Comparison of ENCODE assay signal across 8 cellular contexts in genomic region chr7:134766779-134767566, GRCh38. TPM values are rescaled to one million over a fixed set of nuclear protein-coding genes. Genes with fewer than 3 reads are reported as not detected.
A peak's percentile ranks its signal among the peaks of the same experiment; 100 is the strongest.
DNase-seq lines count a peak whose midpoint lies in the region; ATAC-seq, FAIRE-seq and TF ChIP-seq lines count a peak whose summit lies in the region.

No MANE protein-coding gene starts in this region.

- POLR2A ChIA-PET in H1 (lab: Charles Lee; ENCODE audit: partially characterized antibody) (interaction anchor here (1.1 to 1.8 kb wide), 7 partner anchors 9 to 22 kb away, joined by 3 to 10 read pairs (median 3); partner anchors contain the start of gene CALD1), WTC11 (lab: Charles Lee) (interaction anchor here (0.6 to 1.4 kb wide), 2 partner anchors 124 to 255 kb away, joined by 3 to 4 read pairs; no protein-coding TSS in a partner anchor)

- H3K36me3 Mint-ChIP-seq in stimulated activated effector memory CD8-positive, alpha-beta T cell treated with anti-CD3 and anti-CD28 coated beads, Interleukin-12 subunit alpha, Interleukin-12 subunit beta, amount 100 ng/mL, for 72 hours, result peaks cover 6% of the 10 kb centered on the region
- H3K36me3 Mint-ChIP-seq in WTC11, result no peaks in the 10 kb centered on the region; the same call in 1 of the 2 replicates
- no peaks in the 10 kb centered on the region for H3K36me3 Mint-ChIP-seq in activated CD4-positive, alpha-beta T cell treated with anti-CD3 and anti-CD28 coated beads, Interleukin-2, amount 10 ng/mL, durations not matched to agents 24 days and 14 days (ENCODE audit: low read depth)

- H3K79me1 ChIP-seq in H1 (ENCODE audit: low read depth, low read length), result no peaks in the 10 kb centered on the region

- H3K4me3 ChIP-seq in H1 (ENCODE audit: extremely low read depth in 1 of 4, insufficient read depth in 2 of 4, low read depth in 3 of 4, low read length in 4 of 4), result no peak overlapping the region

- peak overlapping the region; percentile 92; the same call in 1 of the 2 replicates for H2AFZ ChIP-seq in H1 (ENCODE audit: low read length)

- TF ChIP-seq EP300 in H1 (IDR thresholded peaks at IDR 0.05; ENCODE audit: borderline replicate concordance in 1 of 2, low read depth in 2 of 2, low read length in 2 of 2), result no peak

- CTCF ChIA-PET in H1 (lab: Charles Lee; ENCODE audit: partially characterized antibody) (interaction anchor here (0.6 to 4.2 kb wide), 14 partner anchors 8 to 171 kb away, joined by 3 to 18 read pairs (median 3); no protein-coding TSS in a partner anchor), WTC11 (lab: Charles Lee) (interaction anchor here (0.6 to 1.4 kb wide), 5 partner anchors 9 to 219 kb away, joined by 3 read pairs; partner anchors contain the start of gene AGBL3)

- peak overlapping the region; percentile 7 for H3K27ac Mint-ChIP-seq in stimulated activated effector memory CD8-positive, alpha-beta T cell treated with anti-CD3 and anti-CD28 coated beads, Interleukin-12 subunit alpha, Interleukin-12 subunit beta, amount 100 ng/mL, for 72 hours
- no peak overlapping the region; the same call in 1 of the 2 replicates for H3K27ac Mint-ChIP-seq in WTC11
- no peak overlapping the region for H3K27ac Mint-ChIP-seq in activated CD4-positive, alpha-beta T cell treated with anti-CD3 and anti-CD28 coated beads, Interleukin-2, amount 10 ng/mL, durations not matched to agents 24 days and 14 days

- no peak overlapping the region for H4K8ac ChIP-seq in H1 (ENCODE audit: extremely low read depth, insufficient read depth, low read length)

- FAIRE-seq in H1 (lab: Jason Lieb, UNC), result no peak

- H3K23ac ChIP-seq in H1 (ENCODE audit: insufficient read length), result no peak overlapping the region

- H3K79me2 ChIP-seq in H1 (ENCODE audit: control insufficient read depth in 1 of 2, insufficient read depth in 2 of 2, low read length in 2 of 2), result no peaks in the 10 kb centered on the region

- H3K9ac ChIP-seq in H1 (replicated peaks in 1 of 4; ENCODE audit: extremely low read depth in 1 of 4, low read depth in 3 of 4, low read length in 3 of 4), result no peak overlapping the region

- H3K27ac ChIP-seq in H1 (ENCODE audit: low read depth, low read length), result no peak overlapping the region

- no peak overlapping the region for H3K4ac ChIP-seq in H1 (replicated peaks; ENCODE audit: insufficient read length, low read depth, low read length)

- H3K4me3 Mint-ChIP-seq in stimulated activated effector memory CD8-positive, alpha-beta T cell treated with anti-CD3 and anti-CD28 coated beads, Interleukin-12 subunit alpha, Interleukin-12 subunit beta, amount 100 ng/mL, for 72 hours, result no peak overlapping the region
- no peak overlapping the region for H3K4me3 Mint-ChIP-seq in WTC11
- no peak overlapping the region for H3K4me3 Mint-ChIP-seq in activated CD4-positive, alpha-beta T cell treated with anti-CD3 and anti-CD28 coated beads, Interleukin-2, amount 10 ng/mL, durations not matched to agents 24 days and 14 days

- peak; percentile 95 for ATAC-seq in HG03066 (IDR thresholded peaks at IDR 0.05; ENCODE audit: low read depth, unreplicated experiment)
- ATAC-seq in stimulated activated effector memory CD8-positive, alpha-beta T cell treated with anti-CD3 and anti-CD28 coated beads, Interleukin-12 subunit alpha, Interleukin-12 subunit beta, amount 100 ng/mL, for 72 hours, result no peak
- ATAC-seq in WTC11, result no peak; the same call in 1 of the 2 replicates

- H3K4me1 ChIP-seq in H1 (replicated peaks in 1 of 4; ENCODE audit: control insufficient read depth in 3 of 4, insufficient read depth in 4 of 4, low read length in 3 of 4), result peaks cover 0 to 2% (median 0%) of the 10 kb centered on the region in 4 experiments; a peak in 1 of 7 replicates

- H2BK120ac ChIP-seq in H1 (replicated peaks; ENCODE audit: low read depth, low read length), result no peak overlapping the region

- H3K18ac ChIP-seq in H1 (ENCODE audit: extremely low read depth, low read length), result no peak overlapping the region; the same call in 1 of the 2 replicates

- no peaks in the 10 kb centered on the region for H3K4me1 Mint-ChIP-seq in stimulated activated effector memory CD8-positive, alpha-beta T cell treated with anti-CD3 and anti-CD28 coated beads, Interleukin-12 subunit alpha, Interleukin-12 subunit beta, amount 100 ng/mL, for 72 hours
- peaks cover 21% of the 10 kb centered on the region for H3K4me1 Mint-ChIP-seq in WTC11
- H3K4me1 Mint-ChIP-seq in activated CD4-positive, alpha-beta T cell treated with anti-CD3 and anti-CD28 coated beads, Interleukin-2, amount 10 ng/mL, durations not matched to agents 24 days and 14 days, result no peaks in the 10 kb centered on the region

- H2BK5ac ChIP-seq in H1 (ENCODE audit: low read depth, low read length), result no peak overlapping the region

- H2AK5ac ChIP-seq in H1 (ENCODE audit: low read depth, low read length), result no peak overlapping the region

- no peak overlapping the region for H3K56ac ChIP-seq in H1 (replicated peaks; ENCODE audit: insufficient read length, low read depth, low read length)

- no peak for TF ChIP-seq POLR2A in H1 (IDR thresholded peaks at IDR 0.05; ENCODE audit: control extremely low read depth in 1 of 2, low read depth in 2 of 2, low read length in 2 of 2)

- H4K5ac ChIP-seq in H1 (ENCODE audit: insufficient read length, low read depth, low read length), result no peak overlapping the region

- H2BK15ac ChIP-seq in H1 (ENCODE audit: low read length), result no peak overlapping the region

- H4K20me1 ChIP-seq in H1 (replicated peaks in 1 of 2; ENCODE audit: control insufficient read depth in 1 of 2, insufficient read depth in 2 of 2, low read length in 2 of 2), result no peaks in the 10 kb centered on the region

- H4K91ac ChIP-seq in H1 (replicated peaks; ENCODE audit: insufficient read length, low read length), result no peak overlapping the region

- no peaks in the 10 kb centered on the region for H3K9me3 ChIP-seq in H1 (ENCODE audit: insufficient read depth in 2 of 2, low read depth in 1 of 2, low read length in 1 of 2)

- no peaks in the 10 kb centered on the region for H3K36me3 ChIP-seq in H1 (ENCODE audit: control insufficient read depth in 2 of 4, insufficient read depth in 4 of 4, low read length in 3 of 4)

- no peaks in the 10 kb centered on the region for H3K9me3 Mint-ChIP-seq in stimulated activated effector memory CD8-positive, alpha-beta T cell treated with anti-CD3 and anti-CD28 coated beads, Interleukin-12 subunit alpha, Interleukin-12 subunit beta, amount 100 ng/mL, for 72 hours
- H3K9me3 Mint-ChIP-seq in WTC11, result peaks cover 7% of the 10 kb centered on the region
- no peaks in the 10 kb centered on the region for H3K9me3 Mint-ChIP-seq in activated CD4-positive, alpha-beta T cell treated with anti-CD3 and anti-CD28 coated beads, Interleukin-2, amount 10 ng/mL, durations not matched to agents 24 days and 14 days

- no peaks in the 10 kb centered on the region; the same call in 1 of the 2 replicates for H3K27me3 Mint-ChIP-seq in WTC11 (ENCODE audit: low read depth)
- H3K27me3 Mint-ChIP-seq in activated CD4-positive, alpha-beta T cell treated with anti-CD3 and anti-CD28 coated beads, Interleukin-2, amount 10 ng/mL, durations not matched to agents 24 days and 14 days, result peaks cover 1% of the 10 kb centered on the region

- WGBS in H1 (ENCODE audit: extremely low coverage in 1 of 2, insufficient coverage in 1 of 2, insufficient read length in 1 of 2, insufficient replicate concordance in 2 of 2, low coverage in 1 of 2, low lambda C conversion rate in 2 of 2, missing lambda C conversion rate in 1 of 2), 2 experiments, result 86% methylated on average over 15 of the region's 15 CpGs; no CpG with 5 or more reads in 1 of the 2 experiments

- no peak overlapping the region for H3K14ac ChIP-seq in H1 (ENCODE audit: insufficient read length)

- H2BK12ac ChIP-seq in H1 (ENCODE audit: low read depth, low read length), result 0 out of 2 replicates have a peak overlapping the region, but pooled peaks have one; percentile 60

- no peak for TF ChIP-seq CTCF in H1 (IDR thresholded peaks at IDR 0.05; ENCODE audit: control extremely low read depth in 1 of 3, insufficient read depth in 1 of 3, low read depth in 1 of 3, low read length in 3 of 3)
- TF ChIP-seq CTCF in WTC11 (IDR thresholded peaks at IDR 0.05), result no peak

- DNase-seq in GM19238 (ENCODE audit: insufficient read length, low spot score) (peak; percentile 43), H1 (ENCODE audit: low read depth in 1 of 2, low spot score in 2 of 2) (no peak), NCI-H1436 treated with DMSO at 0.1 percent for 48 hours (lab: John Stamatoyannopoulos, UW) (no peak), WTC11 (ENCODE audit: low spot score) (no peak)
- no peak for DNase-seq in stimulated activated effector memory CD8-positive, alpha-beta T cell treated with anti-CD3 and anti-CD28 coated beads, Interleukin-12 subunit alpha, Interleukin-12 subunit beta, amount 100 ng/mL, for 72 hours (ENCODE audit: low spot score in 2 of 2)
- no peak for DNase-seq in activated CD4-positive, alpha-beta T cell treated with anti-CD3 and anti-CD28 coated beads for 4 hours
- DNase-seq in activated CD4-positive, alpha-beta T cell treated with anti-CD3 and anti-CD28 coated beads, Interleukin-2, amount 10 ng/mL, durations not matched to agents 24 days and 14 days, result no peak

- no peak overlapping the region for H3K4me2 ChIP-seq in H1 (ENCODE audit: insufficient read depth in 1 of 2, low read depth in 2 of 2, low read length in 2 of 2)

- 0 out of 2 replicates have a peak, but pooled peaks cover 2% of the 10 kb centered on the region for H3K23me2 ChIP-seq in H1 (ENCODE audit: low read depth, low read length)

- TF ChIP-seq RAD21 in H1 (IDR thresholded peaks at IDR 0.05 in 1 of 2, conservative IDR thresholded peaks at IDR 0.05 in 1 of 2; ENCODE audit: low read depth in 2 of 2, low read length in 2 of 2), result no peak

- no peaks in the 10 kb centered on the region; a peak in 1 of 7 replicates for H3K27me3 ChIP-seq in H1 (replicated peaks in 1 of 4; ENCODE audit: control insufficient read depth in 3 of 4, extremely low read depth in 1 of 4, insufficient read depth in 3 of 4, low read length in 3 of 4)

- intact Hi-C loops in activated CD4-positive, alpha-beta T cell treated with anti-CD3 and anti-CD28 coated beads, Interleukin-2, amount 10 ng/mL, durations not matched to agents 24 days and 14 days (cut with micrococcal nuclease), result no loop called here

- no peak overlapping the region for H2BK20ac ChIP-seq in H1 (ENCODE audit: low read length)

RNA-seq across cellular contexts. Expression of gene CALD1, which starts 12.5 kb away (rescaled TPM):
- 170 and 177 TPM in 2 replicates for total RNA-seq in H1 (2021; fragmentation: NEBNext Ultra II Directional; extraction: Animal tissue kit (Norgen Biotek cat#: 25700))
- 29.6 and 34.3 TPM in 2 replicates for polyA plus RNA-seq in H1 (2011; rRNA removed)
- polyA plus RNA-seq in H1 (2011; cell fraction: cytosol; rRNA removed), result 46.3 TPM
- polyA plus RNA-seq in H1 (2011; cell fraction: nucleus; rRNA removed), result 109 TPM
- polyA plus RNA-seq in H1 (2012, experiment 1 of 2), result 68.9 to 121 TPM (median 91.3 TPM) in 4 replicates
- 6.4 TPM for polyA plus RNA-seq in H1 (2012, experiment 2 of 2)
- 189 TPM for polyA plus RNA-seq in H1 (2013, experiment 1 of 2)
- 188 TPM for polyA plus RNA-seq in H1 (2013, experiment 2 of 2)
- 64.0 and 73.0 TPM in 2 replicates for polyA minus RNA-seq in H1 (2011; rRNA and poly(A)+ RNA removed)
- 55.4 TPM for polyA minus RNA-seq in H1 (2011; cell fraction: cytosol; rRNA and poly(A)+ RNA removed)
- polyA minus RNA-seq in H1 (2011; cell fraction: nucleus; rRNA and poly(A)+ RNA removed), result 97.8 TPM
- 120 to 147 TPM (median 127 TPM) in 3 replicates for total RNA-seq in WTC11 (2021)
- 7.2 and 8.2 TPM in 2 replicates for total RNA-seq in activated CD4-positive, alpha-beta T cell treated with anti-CD3 and anti-CD28 coated beads, Interleukin-2, amount 10 ng/mL, durations not matched to agents 24 days and 14 days

Comparison
In these comparisons a context has a peak if more than half of its experiments do, and no peak if none do; other contexts are left out.
1. RNA of gene CALD1, which starts 12.5 kb away (total RNA-seq): 170 to 177 TPM in H1 and 120 to 147 TPM in WTC11; 7.2 to 8.2 TPM in activated CD4-positive, alpha-beta T cell treated with anti-CD3 and anti-CD28 coated beads, Interleukin-2, amount 10 ng/mL, durations not matched to agents 24 days and 14 days; every median in the first group is over 10 times any median in the second.